In genomic region chr19:39937792-39938191, GRCh38 we compare ENCODE assay signal across 15 cellular contexts. TPM values are rescaled to one million over a fixed set of nuclear protein-coding genes. Genes with fewer than 3 reads are reported as not detected.
DNase-seq lines count a peak whose midpoint lies in the region; ATAC-seq and TF ChIP-seq lines count a peak whose summit lies in the region.
"Had no signal": no experiment of that assay in that cellular context is flagged by ENCODE, and none has a peak within 500 bp of the region (broad histone marks: within the 10 kb centered on the region; RNA-seq: fewer than 3 reads in every experiment).

No MANE protein-coding gene starts in this region.

- H3K36me3 ChIP-seq in A673 (ENCODE audit: insufficient read depth, low read length, poor library complexity, severe bottlenecking): no peaks in the 10 kb centered on the region
- H3K36me3 ChIP-seq: brain microvascular endothelial cell, HAP-1, right atrium auricular region had no signal

- H3K4me1 Mint-ChIP-seq in CD4-positive, alpha-beta T cell (ENCODE audit: low read depth): peaks cover 84% of the 10 kb centered on the region
- H3K4me1 Mint-ChIP-seq in T-cell: peaks cover 75 to 83% (median 83%) of the 10 kb centered on the region in 3 donors
- peaks cover 45% of the 10 kb centered on the region for H3K4me1 Mint-ChIP-seq in endothelial cell (ENCODE audit: unreplicated experiment)

- TF ChIP-seq CTCF in A673 (conservative IDR thresholded peaks at IDR 0.05; ENCODE audit: low read depth, low read length) (no peak), endothelial cell (IDR thresholded peaks at IDR 0.05; ENCODE audit: unreplicated experiment) (no peak)
- no peak for TF ChIP-seq CTCF in CD4-positive, alpha-beta T cell (IDR thresholded peaks at IDR 0.05)

- CTCF ChIA-PET in A673 (lab: Charles Lee) (no interaction called here), T-cell (lab: Charles Lee) (interaction anchor here in 1 of 2 donors (0.6 to 2.9 kb wide), 2 partner anchors 32 to 447 kb away, joined by 3 to 19 read pairs; partner anchors contain the start of gene PSMC4)
- CTCF ChIA-PET in CD4-positive, alpha-beta T cell (lab: Charles Lee): interaction anchor here (1.0 to 1.1 kb wide), 2 partner anchors 10 to 33 kb away, joined by 3 to 6 read pairs; partner anchors contain the start of gene PSMC4

- H3K27me3 Mint-ChIP-seq in CD4-positive, alpha-beta T cell: no peaks in the 10 kb centered on the region
- H3K27me3 Mint-ChIP-seq in T-cell (no peaks in the 10 kb centered on the region), endothelial cell (ENCODE audit: unreplicated experiment) (peaks cover 6% of the 10 kb centered on the region)
- H3K27me3 Mint-ChIP-seq: activated CD8-positive, alpha-beta memory T cell treated with anti-CD3 and anti-CD28 coated beads, Interleukin-2, amount 10 ng/mL, durations not matched to agents 7 days and 5 days had no signal

- H3K36me3 Mint-ChIP-seq in CD4-positive, alpha-beta T cell (ENCODE audit: low read depth): peaks cover 18% of the 10 kb centered on the region
- H3K36me3 Mint-ChIP-seq in T-cell: peaks cover 3% of the 10 kb centered on the region
- H3K36me3 Mint-ChIP-seq in endothelial cell (ENCODE audit: low read depth, unreplicated experiment): no peaks in the 10 kb centered on the region

- peak overlapping the region; percentile 78 for H3K27ac Mint-ChIP-seq in CD4-positive, alpha-beta T cell
- H3K27ac Mint-ChIP-seq in T-cell (peak overlapping the region; percentile 53 to 90), endothelial cell (ENCODE audit: unreplicated experiment) (peak overlapping the region; percentile 55)

- peaks cover 47% of the 10 kb centered on the region for H3K4me1 ChIP-seq in A673 (ENCODE audit: insufficient read depth, low read length, poor library complexity, severe bottlenecking)
- H3K4me1 ChIP-seq: HAP-1, right atrium auricular region had no signal

- POLR2A ChIA-PET in A673 (lab: Charles Lee; ENCODE audit: low non-redundant PET): no interaction called here
- POLR2A ChIA-PET in CD4-positive, alpha-beta T cell (lab: Charles Lee): interaction anchor here (1.3 to 3.1 kb wide), 3 partner anchors 14 to 33 kb away, joined by 4 to 36 read pairs (median 16); partner anchors contain the start of gene PSMC4
- POLR2A ChIA-PET in T-cell (lab: Charles Lee): no interaction called here

- H3K9me3 Mint-ChIP-seq in CD4-positive, alpha-beta T cell: peaks cover 7% of the 10 kb centered on the region
- H3K9me3 Mint-ChIP-seq in T-cell (peaks cover 4 to 12% (median 9%) of the 10 kb centered on the region in 3 donors), endothelial cell (ENCODE audit: unreplicated experiment) (no peaks in the 10 kb centered on the region)

- H3K27ac ChIP-seq in A673 (ENCODE audit: low read depth, low read length, poor library complexity, severe bottlenecking): peak overlapping the region; percentile 23
- no peak overlapping the region for H3K27ac ChIP-seq in CD4-positive, alpha-beta T cell (ENCODE audit: low read depth, low read length)
- H3K27ac ChIP-seq: brain microvascular endothelial cell, right atrium auricular region had no signal

- no peak overlapping the region for H3K4me3 Mint-ChIP-seq in CD4-positive, alpha-beta T cell
- peak overlapping the region in 1 of 3 donors; percentile 49 for H3K4me3 Mint-ChIP-seq in T-cell
- no peak overlapping the region for H3K4me3 Mint-ChIP-seq in endothelial cell (ENCODE audit: unreplicated experiment)
- H3K4me3 Mint-ChIP-seq: activated CD8-positive, alpha-beta memory T cell treated with anti-CD3 and anti-CD28 coated beads, Interleukin-2, amount 10 ng/mL, durations not matched to agents 7 days and 5 days had no signal

- ATAC-seq in CD4-positive, alpha-beta T cell (ENCODE audit: poor library complexity): no peak
- ATAC-seq in T-cell (replicated peaks in 1 of 4) (no peak), HG03460 (IDR thresholded peaks at IDR 0.05; ENCODE audit: unreplicated experiment) (no peak)

- intact Hi-C loops in A673 (cut with micrococcal nuclease; ENCODE audit: unreplicated experiment): no loop called here
- intact Hi-C loops in CD4-positive, alpha-beta T cell (cut with DNase I, micrococcal nuclease): no loop called here

- peaks cover 8% of the 10 kb centered on the region for H3K9me3 ChIP-seq in A673 (ENCODE audit: low read depth, low read length, poor library complexity, severe bottlenecking)
- H3K9me3 ChIP-seq in CD4-positive, alpha-beta T cell (ENCODE audit: control insufficient read depth, low read length): peaks cover 5% of the 10 kb centered on the region
- H3K9me3 ChIP-seq: HAP-1 had no signal

- no peaks in the 10 kb centered on the region for H3K27me3 ChIP-seq in A673 (replicated peaks; ENCODE audit: insufficient read depth, low read depth, low read length, poor library complexity)
- H3K27me3 ChIP-seq in CD4-positive, alpha-beta T cell (ENCODE audit: control insufficient read depth, insufficient read depth, low read length): no peaks in the 10 kb centered on the region
- H3K27me3 ChIP-seq: brain microvascular endothelial cell, right atrium auricular region had no signal

- BruUV-seq in A673 (replicated peaks; lab: Mats Ljungman, UMichigan): no TSS peak

- no peak for DNase-seq in A673 (ENCODE audit: low spot score)
- no peak for DNase-seq in CD4-positive, alpha-beta T cell
- no peak for DNase-seq in T-cell
- no peak for DNase-seq in endothelial cell (ENCODE audit: low spot score)
- no peak for DNase-seq in C1 segment of cervical spinal cord (lab: John Stamatoyannopoulos, UW)
- DNase-seq in islet precursor cell: no peak
- DNase-seq: brain microvascular endothelial cell, DMS79, NCI-H187 treated with DMSO at 0.1 percent for 48 hours, NCI-H524, OCI-M1 had no signal

- no peak overlapping the region for H3K4me3 ChIP-seq in A673 (ENCODE audit: low read depth, low read length, poor library complexity, severe bottlenecking)
- H3K4me3 ChIP-seq: HAP-1, right atrium auricular region had no signal

RNA-seq across cellular contexts. Expression of gene FCGBP, which starts 3.4 kb away (rescaled TPM):
- total RNA-seq in A673 (2021): 8.7 and 12.2 TPM in 2 replicates
- total RNA-seq in CD4-positive, alpha-beta T cell: 10 to 100 TPM; 16.3 to 19.1 TPM
- total RNA-seq in T-cell: 10 to 100 TPM; 12.6 to 88.0 (median 43.3) TPM
- total RNA-seq in endothelial cell (ENCODE audit: unreplicated experiment): 1.8 TPM

RNA-seq across cellular contexts. Expression of gene PSMC4, which starts 33.2 kb away (rescaled TPM):
- total RNA-seq in A673 (2021): 268 and 291 TPM in 2 replicates
- 10 to 100 TPM; 61.3 to 67.4 TPM for total RNA-seq in CD4-positive, alpha-beta T cell
- 10 to 100 TPM; 58.5 to 80.0 (median 59.6) TPM for total RNA-seq in T-cell
- 101 TPM for total RNA-seq in endothelial cell (ENCODE audit: unreplicated experiment)

RNA-seq across cellular contexts. Expression of gene ZNF546, which starts 59.1 kb away (rescaled TPM):
- total RNA-seq in A673 (2021) (5.5 and 5.6 TPM in 2 replicates), T-cell (10 to 100 TPM in 3 of 5 donors, 1 to 10 TPM in 2; 5.9 to 18.0 (median 12.9) TPM), endothelial cell (ENCODE audit: unreplicated experiment) (4.0 TPM)
- 1 to 10 TPM; 2.4 to 3.8 TPM for total RNA-seq in CD4-positive, alpha-beta T cell
